Comparison of ENCODE assay signal across 13 cellular contexts in the genomic region with DNA sequence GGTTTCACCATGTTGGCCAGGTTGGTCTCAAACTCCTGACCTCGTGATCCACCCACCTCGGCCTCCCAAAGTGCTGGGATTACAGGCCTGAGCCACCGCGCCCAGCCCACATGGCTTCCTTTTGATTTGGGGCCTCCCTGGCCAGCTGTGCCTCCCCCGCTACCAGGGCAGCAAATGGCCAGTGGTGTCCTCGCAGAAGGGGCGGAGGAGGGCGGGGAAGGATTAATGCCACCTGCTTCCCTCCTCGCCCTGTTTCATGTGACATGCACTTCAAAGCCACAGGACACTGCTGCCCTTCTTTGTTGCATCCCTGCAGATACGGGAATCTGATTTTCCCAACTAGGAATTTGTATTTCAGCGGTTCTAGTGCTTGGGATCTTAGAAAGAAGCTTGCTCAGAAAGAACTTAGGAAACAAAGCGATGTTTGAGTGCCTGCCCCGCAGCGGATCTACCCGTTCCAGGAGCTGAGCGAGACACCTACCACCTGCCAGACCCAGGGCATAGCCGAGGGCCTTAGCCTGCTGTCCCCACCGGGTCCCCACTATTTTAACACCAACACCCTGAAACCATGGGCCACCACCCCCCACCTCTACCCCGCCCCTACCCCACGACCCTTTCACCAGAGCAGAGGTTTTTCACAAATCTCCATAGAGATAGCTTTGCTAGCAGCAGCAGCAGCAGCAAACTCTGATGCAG. TPM values are rescaled to one million over a fixed set of nuclear protein-coding genes. Genes with fewer than 3 reads are reported as not detected.
DNase-seq lines count a peak whose midpoint lies in the region; ATAC-seq and TF ChIP-seq lines count a peak whose summit lies in the region.
"Had no signal": no experiment of that assay in that cellular context is flagged by ENCODE, and none has a peak within 500 bp of the region (broad histone marks: within the 10 kb centered on the region; RNA-seq: fewer than 3 reads in every experiment).

No MANE protein-coding gene starts in this region.

- H3K27ac Mint-ChIP-seq in stimulated activated naive CD8-positive, alpha-beta T cell treated with anti-CD3 and anti-CD28 coated beads, Interleukin-15, amount 100 ng/mL, for 72 hours: no peak overlapping the region
- H3K27ac Mint-ChIP-seq: activated CD4-positive, alpha-beta memory T cell treated with anti-CD3 and anti-CD28 coated beads, Interleukin-2, amount 10 ng/mL, durations not matched to agents 7 days and 5 days; effector memory CD8-positive, alpha-beta T cell had no signal

- H3K4me1 ChIP-seq in left lung (peaks cover 18 to 20% of the 10 kb centered on the region in 2 donors), urinary bladder (ENCODE audit: insufficient read depth) (no peaks in the 10 kb centered on the region), colonic mucosa (no peaks in the 10 kb centered on the region)

- H3K9me3 ChIP-seq in left lung (no peaks in the 10 kb centered on the region), colonic mucosa (no peaks in the 10 kb centered on the region)

- TF ChIP-seq CTCF in left lung (IDR thresholded peaks at IDR 0.05) (no peak), colonic mucosa (IDR thresholded peaks at IDR 0.05) (no peak)

- H3K9ac ChIP-seq in colonic mucosa (ENCODE audit: low read depth in 2 of 2, low read length in 2 of 2): no peak overlapping the region

- H3K36me3 ChIP-seq in left lung (no peaks in the 10 kb centered on the region), urinary bladder (ENCODE audit: insufficient read depth) (no peaks in the 10 kb centered on the region), colonic mucosa (no peaks in the 10 kb centered on the region)

- H3K27ac ChIP-seq in left lung (no peak overlapping the region), urinary bladder (ENCODE audit: low read depth) (no peak overlapping the region), colonic mucosa (no peak overlapping the region), caudate nucleus (ENCODE audit: low read depth, low read length) (no peak overlapping the region)
- H3K27ac ChIP-seq: HL-60 had no signal

- ATAC-seq in stimulated activated naive CD8-positive, alpha-beta T cell treated with anti-CD3 and anti-CD28 coated beads, Interleukin-15, amount 100 ng/mL, for 72 hours: peak; percentile 47
- ATAC-seq in stimulated activated naive CD8-positive, alpha-beta T cell treated with anti-CD3 and anti-CD28 coated beads, Interleukin-15, Interleukin-2, amounts not matched to agents 100 U/mL and 50 U/mL, for 24 hours: no peak
- ATAC-seq in left lung: peak; percentile 8
- ATAC-seq in GM19455 (IDR thresholded peaks at IDR 0.05; ENCODE audit: unreplicated experiment): no peak

- peaks cover 6% of the 10 kb centered on the region for H3K4me1 Mint-ChIP-seq in stimulated activated naive CD8-positive, alpha-beta T cell treated with anti-CD3 and anti-CD28 coated beads, Interleukin-15, amount 100 ng/mL, for 72 hours
- H3K4me1 Mint-ChIP-seq: activated CD4-positive, alpha-beta memory T cell treated with anti-CD3 and anti-CD28 coated beads, Interleukin-2, amount 10 ng/mL, durations not matched to agents 7 days and 5 days had no signal

- intact Hi-C loops in left lung (cut with DNase I) (no loop called here), colonic mucosa (cut with DNase I) (no loop called here)

- H3K9me3 Mint-ChIP-seq in stimulated activated naive CD8-positive, alpha-beta T cell treated with anti-CD3 and anti-CD28 coated beads, Interleukin-15, amount 100 ng/mL, for 72 hours: no peaks in the 10 kb centered on the region
- H3K9me3 Mint-ChIP-seq: activated CD4-positive, alpha-beta memory T cell treated with anti-CD3 and anti-CD28 coated beads, Interleukin-2, amount 10 ng/mL, durations not matched to agents 7 days and 5 days; effector memory CD8-positive, alpha-beta T cell had no signal

- DNase-seq in stimulated activated naive CD8-positive, alpha-beta T cell treated with anti-CD3 and anti-CD28 coated beads, Interleukin-15, amount 100 ng/mL, for 72 hours: no peak
- DNase-seq in stimulated activated naive CD8-positive, alpha-beta T cell treated with anti-CD3 and anti-CD28 coated beads, Interleukin-15, Interleukin-2, amounts not matched to agents 100 U/mL and 50 U/mL, for 24 hours: no peak
- DNase-seq in SHP77 (lab: John Stamatoyannopoulos, UW) (peak; percentile 49), left lung (peak in 1 of 2 donors; percentile 61), colonic mucosa (no peak), caudate nucleus (lab: John Stamatoyannopoulos, UW) (no peak)
- DNase-seq: SW 1271 had no signal

- no peak overlapping the region for H3K4me3 ChIP-seq in left lung
- H3K4me3 ChIP-seq in urinary bladder (ENCODE audit: low read depth, low read length): peak overlapping the region; percentile 11
- H3K4me3 ChIP-seq in colonic mucosa: no peak overlapping the region

- H3K27me3 Mint-ChIP-seq in stimulated activated naive CD8-positive, alpha-beta T cell treated with anti-CD3 and anti-CD28 coated beads, Interleukin-15, amount 100 ng/mL, for 72 hours: peaks cover 13% of the 10 kb centered on the region

- no peak overlapping the region for H3K4me3 Mint-ChIP-seq in stimulated activated naive CD8-positive, alpha-beta T cell treated with anti-CD3 and anti-CD28 coated beads, Interleukin-15, amount 100 ng/mL, for 72 hours
- H3K4me3 Mint-ChIP-seq: activated CD4-positive, alpha-beta memory T cell treated with anti-CD3 and anti-CD28 coated beads, Interleukin-2, amount 10 ng/mL, durations not matched to agents 7 days and 5 days; effector memory CD8-positive, alpha-beta T cell had no signal

- H3K27me3 ChIP-seq in left lung (peaks cover 0 to 37% of the 10 kb centered on the region in 2 donors), colonic mucosa (no peaks in the 10 kb centered on the region)

- 56% methylated on average over 20 of the region's 20 CpGs for WGBS in urinary bladder

RNA-seq across cellular contexts. Expression of a gene that starts 37.7 kb away (rescaled TPM):
- not detected for total RNA-seq in left lung
- total RNA-seq in urinary bladder: not detected
- not detected for polyA plus RNA-seq in urinary bladder
- total RNA-seq in colonic mucosa: not detected
- total RNA-seq: activated CD4-positive, alpha-beta memory T cell treated with anti-CD3 and anti-CD28 coated beads, Interleukin-2, amount 10 ng/mL, durations not matched to agents 7 days and 5 days; mucosa of gallbladder had no signal

Comparison
In these comparisons a context has a peak if more than half of its experiments do, and no peak if none do; other contexts are left out.
1. ATAC-seq: peak in stimulated activated naive CD8-positive, alpha-beta T cell treated with anti-CD3 and anti-CD28 coated beads, Interleukin-15, amount 100 ng/mL, for 72 hours (single experiment) and left lung (single experiment); none in stimulated activated naive CD8-positive, alpha-beta T cell treated with anti-CD3 and anti-CD28 coated beads, Interleukin-15, Interleukin-2, amounts not matched to agents 100 U/mL and 50 U/mL, for 24 hours (single experiment) and GM19455 (single experiment).
2. DNase-seq: peak in SHP77 (2 of 2); none in stimulated activated naive CD8-positive, alpha-beta T cell treated with anti-CD3 and anti-CD28 coated beads, Interleukin-15, amount 100 ng/mL, for 72 hours (0 of 2), stimulated activated naive CD8-positive, alpha-beta T cell treated with anti-CD3 and anti-CD28 coated beads, Interleukin-15, Interleukin-2, amounts not matched to agents 100 U/mL and 50 U/mL, for 24 hours (single experiment), colonic mucosa (single experiment) and caudate nucleus (0 of 61).